Comparison of ENCODE assay signal across 13 cellular contexts in genomic region chr11:28690746-28691145, GRCh38.
"Had no signal": no experiment of that assay in that cellular context is flagged by ENCODE, and none has a peak within 500 bp of the region (broad histone marks: within the 10 kb centered on the region; RNA-seq: fewer than 3 reads in every experiment).

No MANE protein-coding gene starts in this region.

- ATAC-seq: gastrocnemius medialis; stimulated activated naive CD8-positive, alpha-beta T cell treated with anti-CD3 and anti-CD28 coated beads, Interleukin-15, amount 100 ng/mL, for 72 hours had no signal

- H3K27me3 Mint-ChIP-seq: activated B cell treated with CpG ODN at 0.5 μM for 24 hours; activated CD4-positive, alpha-beta T cell treated with anti-CD3 and anti-CD28 coated beads, Interleukin-2, amount 10 ng/mL, durations not matched to agents 24 days and 14 days; stimulated activated naive CD8-positive, alpha-beta T cell treated with anti-CD3 and anti-CD28 coated beads, Interleukin-15, amount 100 ng/mL, for 72 hours had no signal

- H3K4me3 Mint-ChIP-seq: activated B cell treated with CpG ODN at 0.5 μM for 24 hours; activated CD4-positive, alpha-beta T cell treated with anti-CD3 and anti-CD28 coated beads, Interleukin-2, amount 10 ng/mL, durations not matched to agents 24 days and 14 days; activated naive CD4-positive, alpha-beta T cell treated with anti-CD3 and anti-CD28 coated beads for 36 hours; activated T-helper 1 cell treated with anti-CD3 and anti-CD28 coated beads, Interleukin-12 subunit alpha, Interleukin-12 subunit beta, Interleukin-2, Interleukin-4 antibody, amounts not matched to agents 30 ng/mL and 10 ng/mL and 1 ng/mL, durations not matched to agents 14 hours and 24 hours and 36 hours; endodermal cell; neural progenitor cell; stimulated activated naive CD8-positive, alpha-beta T cell treated with anti-CD3 and anti-CD28 coated beads, Interleukin-15, amount 100 ng/mL, for 72 hours had no signal

- H3K4me1 ChIP-seq: gastrocnemius medialis, neural progenitor cell had no signal

- H3K36me3 ChIP-seq: gastrocnemius medialis, neural progenitor cell, ovary, thoracic aorta had no signal

- H3K4me1 Mint-ChIP-seq: activated B cell treated with CpG ODN at 0.5 μM for 24 hours; activated CD4-positive, alpha-beta T cell treated with anti-CD3 and anti-CD28 coated beads, Interleukin-2, amount 10 ng/mL, durations not matched to agents 24 days and 14 days; endodermal cell; neural progenitor cell; stimulated activated naive CD8-positive, alpha-beta T cell treated with anti-CD3 and anti-CD28 coated beads, Interleukin-15, amount 100 ng/mL, for 72 hours had no signal

- H3K9me3 ChIP-seq: gastrocnemius medialis, ovary, thoracic aorta had no signal

- H3K4me2 ChIP-seq: neural progenitor cell had no signal

- H3K27ac Mint-ChIP-seq: activated B cell treated with CpG ODN at 0.5 μM for 24 hours; activated CD4-positive, alpha-beta T cell treated with anti-CD3 and anti-CD28 coated beads, Interleukin-2, amount 10 ng/mL, durations not matched to agents 24 days and 14 days; activated naive CD4-positive, alpha-beta T cell treated with anti-CD3 and anti-CD28 coated beads for 36 hours; activated T-helper 1 cell treated with anti-CD3 and anti-CD28 coated beads, Interleukin-12 subunit alpha, Interleukin-12 subunit beta, Interleukin-2, Interleukin-4 antibody, amounts not matched to agents 30 ng/mL and 10 ng/mL and 1 ng/mL, durations not matched to agents 14 hours and 24 hours and 36 hours; endodermal cell; neural progenitor cell; stimulated activated naive CD8-positive, alpha-beta T cell treated with anti-CD3 and anti-CD28 coated beads, Interleukin-15, amount 100 ng/mL, for 72 hours had no signal

- DNase-seq: activated B cell treated with CpG ODN at 0.5 μM for 24 hours; activated CD4-positive, alpha-beta T cell treated with anti-CD3 and anti-CD28 coated beads, Interleukin-2, amount 10 ng/mL, durations not matched to agents 24 days and 14 days; activated naive CD4-positive, alpha-beta T cell treated with anti-CD3 and anti-CD28 coated beads for 36 hours; cerebellar nuclear complex; endodermal cell; gastrocnemius medialis; kidney glomerular epithelial cell; ovary; stimulated activated CD4-positive, alpha-beta T cell treated with anti-CD3 and anti-CD28 coated beads, Interleukin-4, amount 100 ng/mL, for 4 hours; stimulated activated naive CD8-positive, alpha-beta T cell treated with anti-CD3 and anti-CD28 coated beads, Interleukin-15, amount 100 ng/mL, for 72 hours had no signal

- H3K27me3 ChIP-seq: gastrocnemius medialis, neural progenitor cell, ovary had no signal

- H2AFZ ChIP-seq: neural progenitor cell had no signal

- H3K9me3 Mint-ChIP-seq: activated B cell treated with CpG ODN at 0.5 μM for 24 hours; activated naive CD4-positive, alpha-beta T cell treated with anti-CD3 and anti-CD28 coated beads for 36 hours; activated T-helper 1 cell treated with anti-CD3 and anti-CD28 coated beads, Interleukin-12 subunit alpha, Interleukin-12 subunit beta, Interleukin-2, Interleukin-4 antibody, amounts not matched to agents 30 ng/mL and 10 ng/mL and 1 ng/mL, durations not matched to agents 14 hours and 24 hours and 36 hours; endodermal cell; neural progenitor cell had no signal

- H3K4me3 ChIP-seq: gastrocnemius medialis, neural progenitor cell, ovary, thoracic aorta had no signal

- H3K36me3 Mint-ChIP-seq: neural progenitor cell had no signal

- H3K27ac ChIP-seq: gastrocnemius medialis, neural progenitor cell, ovary, thoracic aorta had no signal

- H3K9ac ChIP-seq: neural progenitor cell had no signal
